8 cellular contexts compared by ENCODE assay signal in the genomic region with DNA sequence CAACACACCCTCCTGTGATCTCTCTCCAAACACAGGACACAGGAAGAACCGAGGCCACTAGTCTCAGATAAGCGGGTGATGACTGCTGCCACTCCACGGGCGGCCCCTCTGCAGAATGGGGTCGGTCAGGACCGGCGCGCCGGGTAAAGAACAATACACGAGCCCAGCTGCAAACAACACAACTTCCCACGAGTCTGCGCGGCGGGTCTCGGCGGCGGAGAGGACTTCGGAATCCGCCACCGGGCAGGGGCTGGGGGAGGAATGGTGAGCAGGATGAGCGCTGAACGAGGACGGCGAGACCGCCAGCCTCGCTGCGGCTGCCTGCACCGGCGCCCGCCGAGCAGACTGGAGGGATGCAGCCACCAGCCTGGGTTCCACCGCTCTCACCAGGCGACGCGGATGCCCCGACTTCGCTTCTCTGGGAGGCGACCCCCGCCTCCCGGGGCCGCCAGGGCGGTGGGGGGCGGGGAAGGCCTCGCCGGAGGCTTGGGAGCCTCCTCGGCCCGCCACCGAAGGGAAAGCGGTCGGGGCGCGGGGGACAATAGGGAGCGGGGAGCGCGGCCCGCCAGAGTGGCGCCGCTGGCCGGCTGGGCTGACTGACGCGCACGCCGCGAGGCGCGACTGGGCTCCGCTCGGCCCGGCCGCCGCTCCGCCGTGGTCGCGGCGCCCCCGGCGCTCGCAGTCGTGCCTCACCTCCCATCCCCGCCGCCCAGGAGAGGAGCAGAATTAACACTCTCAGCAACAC. TPM values are rescaled to one million over a fixed set of nuclear protein-coding genes. Genes with fewer than 3 reads are reported as not detected.
A peak's percentile ranks its signal among the peaks of the same experiment; 100 is the strongest.
DNase-seq lines count a peak whose midpoint lies in the region; ATAC-seq and TF ChIP-seq lines count a peak whose summit lies in the region.

No MANE protein-coding gene starts in this region.

- peak overlapping the region; percentile 94 for H3K27ac Mint-ChIP-seq in activated CD8-positive, alpha-beta memory T cell treated with anti-CD3 and anti-CD28 coated beads, Interleukin-2, amount 10 ng/mL, durations not matched to agents 7 days and 5 days

- H3K4me1 ChIP-seq in mucosa of rectum (ENCODE audit: control insufficient read depth in 2 of 2, insufficient read depth in 2 of 2, low read length in 2 of 2): peaks cover 3 to 9% of the 10 kb centered on the region in 2 donors

- peak; percentile 31 for ATAC-seq in HG02885 (IDR thresholded peaks at IDR 0.05; ENCODE audit: poor library complexity, unreplicated experiment)
- peak; percentile 34 for ATAC-seq in activated CD8-positive, alpha-beta memory T cell treated with anti-CD3 and anti-CD28 coated beads, Interleukin-2, amount 10 ng/mL, durations not matched to agents 7 days and 5 days

- H3K4me3 ChIP-seq in epithelial cell of esophagus (ENCODE audit: low read length) (peak overlapping the region; percentile 91), mucosa of rectum (ENCODE audit: low read length in 2 of 2) (peak overlapping the region; percentile 96 to 100)

- no peaks in the 10 kb centered on the region for H3K27me3 ChIP-seq in mucosa of rectum (ENCODE audit: control insufficient read depth in 2 of 2, insufficient read depth in 2 of 2, low read length in 2 of 2)

- H3K9me3 Mint-ChIP-seq in activated CD8-positive, alpha-beta memory T cell treated with anti-CD3 and anti-CD28 coated beads, Interleukin-2, amount 10 ng/mL, durations not matched to agents 7 days and 5 days (ENCODE audit: low read depth): no peaks in the 10 kb centered on the region

- DNase-seq in NCI-H510A (lab: John Stamatoyannopoulos, UW) (peak; percentile 10), NCI-H510A treated with DMSO at 0.1 percent for 48 hours (lab: John Stamatoyannopoulos, UW) (no peak), NCI-H226 (peak; percentile 24), epithelial cell of esophagus (ENCODE audit: low read depth) (peak; percentile 42), superior temporal gyrus (ENCODE audit: extremely low spot score) (peak; percentile 55)
- DNase-seq in activated CD8-positive, alpha-beta memory T cell treated with anti-CD3 and anti-CD28 coated beads, Interleukin-2, amount 10 ng/mL, durations not matched to agents 7 days and 5 days: peak; percentile 66

- peaks cover 32% of the 10 kb centered on the region for H3K4me1 Mint-ChIP-seq in activated CD8-positive, alpha-beta memory T cell treated with anti-CD3 and anti-CD28 coated beads, Interleukin-2, amount 10 ng/mL, durations not matched to agents 7 days and 5 days

- H3K4me3 Mint-ChIP-seq in activated CD8-positive, alpha-beta memory T cell treated with anti-CD3 and anti-CD28 coated beads, Interleukin-2, amount 10 ng/mL, durations not matched to agents 7 days and 5 days: peak overlapping the region; percentile 93

- no peaks in the 10 kb centered on the region for H3K9me3 ChIP-seq in mucosa of rectum (ENCODE audit: control insufficient read depth in 2 of 2, low read length in 2 of 2)

- H3K36me3 ChIP-seq in mucosa of rectum (ENCODE audit: control insufficient read depth in 2 of 2, insufficient read depth in 2 of 2, low read length in 2 of 2): no peaks in the 10 kb centered on the region

- H3K27ac ChIP-seq in mucosa of rectum (ENCODE audit: low read depth in 2 of 2, low read length in 2 of 2): peak overlapping the region; percentile 95 to 98

- peaks cover 19% of the 10 kb centered on the region for H3K36me3 Mint-ChIP-seq in activated CD8-positive, alpha-beta memory T cell treated with anti-CD3 and anti-CD28 coated beads, Interleukin-2, amount 10 ng/mL, durations not matched to agents 7 days and 5 days

- no peak for TF ChIP-seq CTCF in epithelial cell of esophagus (IDR thresholded peaks at IDR 0.05; ENCODE audit: insufficient read depth, low read depth, low read length, missing control alignments)

- peak overlapping the region; percentile 97 to 99 for H3K9ac ChIP-seq in mucosa of rectum (ENCODE audit: low read depth in 1 of 2, low read length in 2 of 2)

- CTCF ChIA-PET in activated CD8-positive, alpha-beta memory T cell treated with anti-CD3 and anti-CD28 coated beads, Interleukin-2, amount 10 ng/mL, durations not matched to agents 7 days and 5 days (lab: Charles Lee): interaction anchor here (1.0 to 1.7 kb wide), 4 partner anchors 21 to 522 kb away, joined by 3 to 17 read pairs (median 6); a partner anchor contains a TSS

- H3K27me3 Mint-ChIP-seq in activated CD8-positive, alpha-beta memory T cell treated with anti-CD3 and anti-CD28 coated beads, Interleukin-2, amount 10 ng/mL, durations not matched to agents 7 days and 5 days: no peaks in the 10 kb centered on the region

RNA-seq across cellular contexts. Expression of a gene that starts 0.5 kb away (rescaled TPM):
- total RNA-seq in activated CD8-positive, alpha-beta memory T cell treated with anti-CD3 and anti-CD28 coated beads, Interleukin-2, amount 10 ng/mL, durations not matched to agents 7 days and 5 days: 100 to 1,000 TPM; 141 to 151 TPM

RNA-seq across cellular contexts. Expression of a gene that starts 22.1 kb away (rescaled TPM):
- total RNA-seq in activated CD8-positive, alpha-beta memory T cell treated with anti-CD3 and anti-CD28 coated beads, Interleukin-2, amount 10 ng/mL, durations not matched to agents 7 days and 5 days: 10 to 100 TPM; 12.0 to 16.9 TPM
